In the genomic region with DNA sequence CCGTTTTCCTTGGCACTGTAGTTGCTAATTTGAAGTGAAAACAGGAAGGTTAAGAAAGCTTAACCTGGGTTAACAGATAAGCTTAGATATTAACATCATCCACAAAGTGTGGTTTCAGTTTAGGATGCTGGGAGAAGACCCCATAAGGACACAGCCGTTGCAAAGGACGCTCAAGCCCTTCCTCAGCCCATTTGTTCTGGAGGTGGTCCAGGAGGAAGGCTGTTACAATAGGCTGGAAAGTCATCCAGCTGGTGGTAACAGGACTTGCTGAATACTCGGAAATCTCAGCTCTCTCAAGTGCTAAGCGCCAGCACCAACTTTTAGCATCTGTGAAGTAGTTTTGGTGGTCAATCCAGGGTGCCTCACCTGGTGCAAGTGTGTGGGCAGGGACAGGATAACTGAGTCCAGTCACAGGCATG, we compare ENCODE assay signal across 1 cellular context.
TF ChIP-seq lines count a peak whose summit lies in the region.

No MANE protein-coding gene starts in this region.

TF ChIP-seq in GM12878, 131 proteins besides CTCF, POLR2A, EP300 and RAD21:
- no peak for TF ChIP-seq WRNIP1 (IDR thresholded peaks at IDR 0.05; ENCODE audit: borderline replicate concordance, low read depth, low read length)
- TF ChIP-seq, protein P1, sequence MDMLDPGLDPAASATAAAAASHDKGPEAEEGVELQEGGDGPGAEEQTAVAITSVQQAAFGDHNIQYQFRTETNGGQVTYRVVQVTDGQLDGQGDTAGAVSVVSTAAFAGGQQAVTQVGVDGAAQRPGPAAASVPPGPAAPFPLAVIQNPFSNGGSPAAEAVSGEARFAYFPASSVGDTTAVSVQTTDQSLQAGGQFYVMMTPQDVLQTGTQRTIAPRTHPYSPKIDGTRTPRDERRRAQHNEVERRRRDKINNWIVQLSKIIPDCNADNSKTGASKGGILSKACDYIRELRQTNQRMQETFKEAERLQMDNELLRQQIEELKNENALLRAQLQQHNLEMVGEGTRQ (IDR thresholded peaks at IDR 0.05; ENCODE audit: borderline replicate concordance, low read depth, low read length), result no peak
- TF ChIP-seq ZNF274 (IDR thresholded peaks at IDR 0.05; ENCODE audit: insufficient read depth, insufficient read length), result no peak
- no peak for TF ChIP-seq RB1 (IDR thresholded peaks at IDR 0.05; ENCODE audit: borderline replicate concordance)
- TF ChIP-seq, protein P2, sequence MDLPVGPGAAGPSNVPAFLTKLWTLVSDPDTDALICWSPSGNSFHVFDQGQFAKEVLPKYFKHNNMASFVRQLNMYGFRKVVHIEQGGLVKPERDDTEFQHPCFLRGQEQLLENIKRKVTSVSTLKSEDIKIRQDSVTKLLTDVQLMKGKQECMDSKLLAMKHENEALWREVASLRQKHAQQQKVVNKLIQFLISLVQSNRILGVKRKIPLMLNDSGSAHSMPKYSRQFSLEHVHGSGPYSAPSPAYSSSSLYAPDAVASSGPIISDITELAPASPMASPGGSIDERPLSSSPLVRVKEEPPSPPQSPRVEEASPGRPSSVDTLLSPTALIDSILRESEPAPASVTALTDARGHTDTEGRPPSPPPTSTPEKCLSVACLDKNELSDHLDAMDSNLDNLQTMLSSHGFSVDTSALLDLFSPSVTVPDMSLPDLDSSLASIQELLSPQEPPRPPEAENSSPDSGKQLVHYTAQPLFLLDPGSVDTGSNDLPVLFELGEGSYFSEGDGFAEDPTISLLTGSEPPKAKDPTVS (IDR thresholded peaks at IDR 0.05; ENCODE audit: low read depth, low read length), result no peak
- TF ChIP-seq, protein P3, sequence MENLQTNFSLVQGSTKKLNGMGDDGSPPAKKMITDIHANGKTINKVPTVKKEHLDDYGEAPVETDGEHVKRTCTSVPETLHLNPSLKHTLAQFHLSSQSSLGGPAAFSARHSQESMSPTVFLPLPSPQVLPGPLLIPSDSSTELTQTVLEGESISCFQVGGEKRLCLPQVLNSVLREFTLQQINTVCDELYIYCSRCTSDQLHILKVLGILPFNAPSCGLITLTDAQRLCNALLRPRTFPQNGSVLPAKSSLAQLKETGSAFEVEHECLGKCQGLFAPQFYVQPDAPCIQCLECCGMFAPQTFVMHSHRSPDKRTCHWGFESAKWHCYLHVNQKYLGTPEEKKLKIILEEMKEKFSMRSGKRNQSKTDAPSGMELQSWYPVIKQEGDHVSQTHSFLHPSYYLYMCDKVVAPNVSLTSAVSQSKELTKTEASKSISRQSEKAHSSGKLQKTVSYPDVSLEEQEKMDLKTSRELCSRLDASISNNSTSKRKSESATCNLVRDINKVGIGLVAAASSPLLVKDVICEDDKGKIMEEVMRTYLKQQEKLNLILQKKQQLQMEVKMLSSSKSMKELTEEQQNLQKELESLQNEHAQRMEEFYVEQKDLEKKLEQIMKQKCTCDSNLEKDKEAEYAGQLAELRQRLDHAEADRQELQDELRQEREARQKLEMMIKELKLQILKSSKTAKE (IDR thresholded peaks at IDR 0.05; ENCODE audit: low read depth, poor library complexity, severe bottlenecking), result no peak
- TF ChIP-seq NR2C2 (IDR thresholded peaks at IDR 0.05; ENCODE audit: borderline replicate concordance, control insufficient read depth, insufficient read length, low read depth), result no peak
- no peak for TF ChIP-seq STAT1 (conservative IDR thresholded peaks at IDR 0.05)
- TF ChIP-seq CBFB (IDR thresholded peaks at IDR 0.05; ENCODE audit: low read depth), result no peak
- no peak for TF ChIP-seq SMAD5 (IDR thresholded peaks at IDR 0.05; ENCODE audit: low read depth)
- TF ChIP-seq, protein P4, sequence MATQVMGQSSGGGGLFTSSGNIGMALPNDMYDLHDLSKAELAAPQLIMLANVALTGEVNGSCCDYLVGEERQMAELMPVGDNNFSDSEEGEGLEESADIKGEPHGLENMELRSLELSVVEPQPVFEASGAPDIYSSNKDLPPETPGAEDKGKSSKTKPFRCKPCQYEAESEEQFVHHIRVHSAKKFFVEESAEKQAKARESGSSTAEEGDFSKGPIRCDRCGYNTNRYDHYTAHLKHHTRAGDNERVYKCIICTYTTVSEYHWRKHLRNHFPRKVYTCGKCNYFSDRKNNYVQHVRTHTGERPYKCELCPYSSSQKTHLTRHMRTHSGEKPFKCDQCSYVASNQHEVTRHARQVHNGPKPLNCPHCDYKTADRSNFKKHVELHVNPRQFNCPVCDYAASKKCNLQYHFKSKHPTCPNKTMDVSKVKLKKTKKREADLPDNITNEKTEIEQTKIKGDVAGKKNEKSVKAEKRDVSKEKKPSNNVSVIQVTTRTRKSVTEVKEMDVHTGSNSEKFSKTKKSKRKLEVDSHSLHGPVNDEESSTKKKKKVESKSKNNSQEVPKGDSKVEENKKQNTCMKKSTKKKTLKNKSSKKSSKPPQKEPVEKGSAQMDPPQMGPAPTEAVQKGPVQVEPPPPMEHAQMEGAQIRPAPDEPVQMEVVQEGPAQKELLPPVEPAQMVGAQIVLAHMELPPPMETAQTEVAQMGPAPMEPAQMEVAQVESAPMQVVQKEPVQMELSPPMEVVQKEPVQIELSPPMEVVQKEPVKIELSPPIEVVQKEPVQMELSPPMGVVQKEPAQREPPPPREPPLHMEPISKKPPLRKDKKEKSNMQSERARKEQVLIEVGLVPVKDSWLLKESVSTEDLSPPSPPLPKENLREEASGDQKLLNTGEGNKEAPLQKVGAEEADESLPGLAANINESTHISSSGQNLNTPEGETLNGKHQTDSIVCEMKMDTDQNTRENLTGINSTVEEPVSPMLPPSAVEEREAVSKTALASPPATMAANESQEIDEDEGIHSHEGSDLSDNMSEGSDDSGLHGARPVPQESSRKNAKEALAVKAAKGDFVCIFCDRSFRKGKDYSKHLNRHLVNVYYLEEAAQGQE (IDR thresholded peaks at IDR 0.05; ENCODE audit: low read depth, low read length), result no peak
- TF ChIP-seq RBBP5 (conservative IDR thresholded peaks at IDR 0.05), result no peak
- no peak for TF ChIP-seq MXI1 (IDR thresholded peaks at IDR 0.05; ENCODE audit: low read depth, low read length)
- TF ChIP-seq SRF (IDR thresholded peaks at IDR 0.05; ENCODE audit: low read depth in 2 of 2, low read length in 2 of 2), result no peak
- TF ChIP-seq ZNF384 (IDR thresholded peaks at IDR 0.05; ENCODE audit: borderline replicate concordance, low read depth, low read length), result no peak
- no peak for TF ChIP-seq TBL1XR1 (IDR thresholded peaks at IDR 0.05; ENCODE audit: low read depth, low read length)
- TF ChIP-seq, protein P5, sequence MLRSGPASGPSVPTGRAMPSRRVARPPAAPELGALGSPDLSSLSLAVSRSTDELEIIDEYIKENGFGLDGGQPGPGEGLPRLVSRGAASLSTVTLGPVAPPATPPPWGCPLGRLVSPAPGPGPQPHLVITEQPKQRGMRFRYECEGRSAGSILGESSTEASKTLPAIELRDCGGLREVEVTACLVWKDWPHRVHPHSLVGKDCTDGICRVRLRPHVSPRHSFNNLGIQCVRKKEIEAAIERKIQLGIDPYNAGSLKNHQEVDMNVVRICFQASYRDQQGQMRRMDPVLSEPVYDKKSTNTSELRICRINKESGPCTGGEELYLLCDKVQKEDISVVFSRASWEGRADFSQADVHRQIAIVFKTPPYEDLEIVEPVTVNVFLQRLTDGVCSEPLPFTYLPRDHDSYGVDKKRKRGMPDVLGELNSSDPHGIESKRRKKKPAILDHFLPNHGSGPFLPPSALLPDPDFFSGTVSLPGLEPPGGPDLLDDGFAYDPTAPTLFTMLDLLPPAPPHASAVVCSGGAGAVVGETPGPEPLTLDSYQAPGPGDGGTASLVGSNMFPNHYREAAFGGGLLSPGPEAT (IDR thresholded peaks at IDR 0.05; ENCODE audit: low read depth), result no peak
- TF ChIP-seq, protein P6, sequence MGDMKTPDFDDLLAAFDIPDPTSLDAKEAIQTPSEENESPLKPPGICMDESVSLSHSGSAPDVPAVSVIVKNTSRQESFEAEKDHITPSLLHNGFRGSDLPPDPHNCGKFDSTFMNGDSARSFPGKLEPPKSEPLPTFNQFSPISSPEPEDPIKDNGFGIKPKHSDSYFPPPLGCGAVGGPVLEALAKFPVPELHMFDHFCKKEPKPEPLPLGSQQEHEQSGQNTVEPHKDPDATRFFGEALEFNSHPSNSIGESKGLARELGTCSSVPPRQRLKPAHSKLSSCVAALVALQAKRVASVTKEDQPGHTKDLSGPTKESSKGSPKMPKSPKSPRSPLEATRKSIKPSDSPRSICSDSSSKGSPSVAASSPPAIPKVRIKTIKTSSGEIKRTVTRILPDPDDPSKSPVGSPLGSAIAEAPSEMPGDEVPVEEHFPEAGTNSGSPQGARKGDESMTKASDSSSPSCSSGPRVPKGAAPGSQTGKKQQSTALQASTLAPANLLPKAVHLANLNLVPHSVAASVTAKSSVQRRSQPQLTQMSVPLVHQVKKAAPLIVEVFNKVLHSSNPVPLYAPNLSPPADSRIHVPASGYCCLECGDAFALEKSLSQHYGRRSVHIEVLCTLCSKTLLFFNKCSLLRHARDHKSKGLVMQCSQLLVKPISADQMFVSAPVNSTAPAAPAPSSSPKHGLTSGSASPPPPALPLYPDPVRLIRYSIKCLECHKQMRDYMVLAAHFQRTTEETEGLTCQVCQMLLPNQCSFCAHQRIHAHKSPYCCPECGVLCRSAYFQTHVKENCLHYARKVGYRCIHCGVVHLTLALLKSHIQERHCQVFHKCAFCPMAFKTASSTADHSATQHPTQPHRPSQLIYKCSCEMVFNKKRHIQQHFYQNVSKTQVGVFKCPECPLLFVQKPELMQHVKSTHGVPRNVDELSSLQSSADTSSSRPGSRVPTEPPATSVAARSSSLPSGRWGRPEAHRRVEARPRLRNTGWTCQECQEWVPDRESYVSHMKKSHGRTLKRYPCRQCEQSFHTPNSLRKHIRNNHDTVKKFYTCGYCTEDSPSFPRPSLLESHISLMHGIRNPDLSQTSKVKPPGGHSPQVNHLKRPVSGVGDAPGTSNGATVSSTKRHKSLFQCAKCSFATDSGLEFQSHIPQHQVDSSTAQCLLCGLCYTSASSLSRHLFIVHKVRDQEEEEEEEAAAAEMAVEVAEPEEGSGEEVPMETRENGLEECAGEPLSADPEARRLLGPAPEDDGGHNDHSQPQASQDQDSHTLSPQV (IDR thresholded peaks at IDR 0.05), result no peak
- no peak for TF ChIP-seq MEF2A (IDR thresholded peaks at IDR 0.05; ENCODE audit: insufficient read depth, low read depth, low read length)
